10 cellular contexts compared by ENCODE assay signal in the genomic region with DNA sequence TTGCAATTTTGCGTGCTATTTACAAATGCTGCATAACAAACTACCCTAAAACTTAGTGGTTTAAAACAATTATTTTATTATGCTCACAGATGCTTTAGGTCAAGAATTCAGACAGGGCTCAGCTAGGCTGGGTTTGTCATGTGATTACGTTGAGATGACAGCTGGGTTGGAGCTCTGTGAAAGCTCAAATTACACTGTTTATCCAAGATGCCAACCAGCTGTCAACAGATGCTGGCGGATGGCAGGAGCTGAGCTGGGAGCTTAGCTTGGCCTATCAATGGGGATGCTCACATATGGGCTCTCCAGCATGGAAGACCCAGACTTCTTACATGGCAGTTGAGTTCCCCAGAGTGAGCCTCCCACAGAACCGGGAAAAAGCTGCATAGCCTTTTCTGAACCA.
DNase-seq lines count a peak whose midpoint lies in the region; ATAC-seq and TF ChIP-seq lines count a peak whose summit lies in the region.
"Had no signal": no experiment of that assay in that cellular context is flagged by ENCODE, and none has a peak within 500 bp of the region (broad histone marks: within the 10 kb centered on the region; RNA-seq: fewer than 3 reads in every experiment).

No MANE protein-coding gene starts in this region.

- DNase-seq in DMS53 (lab: John Stamatoyannopoulos, UW) (peak; percentile 94), NCI-H146 treated with DMSO at 0.1 percent for 48 hours (lab: John Stamatoyannopoulos, UW; ENCODE audit: unreplicated experiment) (peak; percentile 51), NCI-H82 (lab: John Stamatoyannopoulos, UW) (peak; percentile 98), hepatocyte (ENCODE audit: low spot score) (peak; percentile 5), LoVo (ENCODE audit: low spot score) (no peak), T-helper 9 cell (no peak)
- DNase-seq: stimulated activated naive CD4-positive, alpha-beta T cell treated with Interleukin-2 at 50 U/mL for 16 hours had no signal

- H3K4me2 ChIP-seq in hepatocyte, result no peak overlapping the region

- no peak overlapping the region for H3K4me3 ChIP-seq in hepatocyte

- no peaks in the 10 kb centered on the region for H3K79me2 ChIP-seq in hepatocyte

- no peak for ATAC-seq in GM19452 (IDR thresholded peaks at IDR 0.05; ENCODE audit: unreplicated experiment)
- no peak for ATAC-seq in HG03175 (IDR thresholded peaks at IDR 0.05; ENCODE audit: unreplicated experiment)
- ATAC-seq: natural killer cell treated with Interleukin-12 subunit alpha and Interleukin-12 subunit beta and Interleukin-15 and Interleukin-18, amount 100 ng/mL, for 72 hours had no signal

- H3K9me2 ChIP-seq in hepatocyte (replicated peaks; ENCODE audit: insufficient read depth), result no peaks in the 10 kb centered on the region

- no peaks in the 10 kb centered on the region for H3K9me3 ChIP-seq in hepatocyte (ENCODE audit: low read depth)

- no peaks in the 10 kb centered on the region for H3K27me3 ChIP-seq in hepatocyte

- no peak overlapping the region for H3K27ac ChIP-seq in hepatocyte

- H2AFZ ChIP-seq in hepatocyte, result no peak overlapping the region

- WGBS in hepatocyte (ENCODE audit: low lambda C conversion rate, missing lambda C conversion rate), result 58% methylated on average over 4 of the region's 4 CpGs

- no peak for TF ChIP-seq CTCF in hepatocyte (IDR thresholded peaks at IDR 0.05; ENCODE audit: poor library complexity)

- H4K20me1 ChIP-seq in hepatocyte (ENCODE audit: insufficient read depth, poor library complexity, severe bottlenecking), result no peaks in the 10 kb centered on the region

- no peaks in the 10 kb centered on the region for H3K4me1 ChIP-seq in hepatocyte (ENCODE audit: insufficient read depth)

- no peaks in the 10 kb centered on the region for H3K36me3 ChIP-seq in hepatocyte (replicated peaks; ENCODE audit: insufficient read depth, low read depth)

Comparison
In these comparisons a context has a peak if more than half of its experiments do, and no peak if none do; other contexts are left out.
1. DNase-seq: peak in DMS53 (single experiment), NCI-H146 treated with DMSO at 0.1 percent for 48 hours (single experiment), NCI-H82 (single experiment) and hepatocyte (single experiment); none in LoVo (single experiment) and T-helper 9 cell (single experiment).